Comparison of ENCODE assay signal across 16 cellular contexts in genomic region chr16:29030086-29030840, GRCh38. TPM values are rescaled to one million over a fixed set of nuclear protein-coding genes. Genes with fewer than 3 reads are reported as not detected.
DNase-seq lines count a peak whose midpoint lies in the region; ATAC-seq and TF ChIP-seq lines count a peak whose summit lies in the region.
"Had no signal": no experiment of that assay in that cellular context is flagged by ENCODE, and none has a peak within 500 bp of the region (broad histone marks: within the 10 kb centered on the region; RNA-seq: fewer than 3 reads in every experiment).

No MANE protein-coding gene starts in this region.

- no peak overlapping the region for H3K4me3 Mint-ChIP-seq in activated CD4-positive, alpha-beta T cell treated with anti-CD3 and anti-CD28 coated beads, Interleukin-2, amount 10 ng/mL, durations not matched to agents 24 days and 14 days
- no peak overlapping the region for H3K4me3 Mint-ChIP-seq in CD4-positive, CD25-positive, alpha-beta regulatory T cell
- H3K4me3 Mint-ChIP-seq in activated T-helper 1 cell treated with anti-CD3 and anti-CD28 coated beads, Interleukin-12 subunit alpha, Interleukin-12 subunit beta, Interleukin-2, Interleukin-4 antibody, amounts not matched to agents 30 ng/mL and 10 ng/mL and 1 ng/mL, durations not matched to agents 14 hours and 24 hours and 36 hours: no peak overlapping the region
- H3K4me3 Mint-ChIP-seq: dendritic cell treated with granulocyte-macrophage colony-stimulating factor and Interleukin-4, amounts not matched to agents 40 ng/mL and 50 ng/mL, for 4 days had no signal

- peaks cover 16% of the 10 kb centered on the region for H3K4me1 ChIP-seq in CD4-positive, CD25-positive, alpha-beta regulatory T cell (ENCODE audit: control insufficient read depth, insufficient read depth, low read length, poor library complexity, severe bottlenecking)
- peaks cover 13% of the 10 kb centered on the region for H3K4me1 ChIP-seq in osteoblast (ENCODE audit: insufficient read depth, low read length)
- H3K4me1 ChIP-seq in gastrocnemius medialis: no peaks in the 10 kb centered on the region

- H3K27ac ChIP-seq in CD4-positive, CD25-positive, alpha-beta regulatory T cell (ENCODE audit: insufficient read depth, low read length, poor library complexity, severe bottlenecking): no peak overlapping the region
- H3K27ac ChIP-seq in osteoblast (ENCODE audit: low read depth, low read length): no peak overlapping the region
- no peak overlapping the region for H3K27ac ChIP-seq in gastrocnemius medialis
- H3K27ac ChIP-seq: VCaP had no signal

- in situ Hi-C loops in gastrocnemius medialis (cut with MboI; ENCODE audit: low sequenced_read_pairs in 4 of 4): no loop called here

- no peaks in the 10 kb centered on the region for H3K9me3 ChIP-seq in CD4-positive, CD25-positive, alpha-beta regulatory T cell (ENCODE audit: control insufficient read depth in 2 of 2, low read length in 2 of 2)
- H3K9me3 ChIP-seq in osteoblast (ENCODE audit: low read depth, low read length) (no peaks in the 10 kb centered on the region), gastrocnemius medialis (no peaks in the 10 kb centered on the region)
- H3K9me3 ChIP-seq: SJSA1 had no signal

- H4K20me1 ChIP-seq in osteoblast (ENCODE audit: insufficient read depth, low read length): no peaks in the 10 kb centered on the region

- peaks cover 23% of the 10 kb centered on the region for H3K4me1 Mint-ChIP-seq in activated CD4-positive, alpha-beta T cell treated with anti-CD3 and anti-CD28 coated beads, Interleukin-2, amount 10 ng/mL, durations not matched to agents 24 days and 14 days
- peaks cover 0 to 28% (median 12%) of the 10 kb centered on the region in 4 donors for H3K4me1 Mint-ChIP-seq in CD4-positive, CD25-positive, alpha-beta regulatory T cell
- peaks cover 33% of the 10 kb centered on the region for H3K4me1 Mint-ChIP-seq in activated T-helper 1 cell treated with anti-CD3 and anti-CD28 coated beads, Interleukin-12 subunit alpha, Interleukin-12 subunit beta, Interleukin-2, Interleukin-4 antibody, amounts not matched to agents 30 ng/mL and 10 ng/mL and 1 ng/mL, durations not matched to agents 14 hours and 24 hours and 36 hours (ENCODE audit: low read depth)

- no peaks in the 10 kb centered on the region for H3K79me2 ChIP-seq in osteoblast (ENCODE audit: insufficient read depth, low read length)

- no peak overlapping the region for H2AFZ ChIP-seq in osteoblast (ENCODE audit: low read length)

- H3K4me2 ChIP-seq in osteoblast (ENCODE audit: insufficient read depth, low read length): no peak overlapping the region

- TF ChIP-seq CTCF in osteoblast (IDR thresholded peaks at IDR 0.05; ENCODE audit: extremely low read depth, low read depth, low read length): no peak
- no peak for TF ChIP-seq CTCF in gastrocnemius medialis (IDR thresholded peaks at IDR 0.05 in 4 of 5, conservative IDR thresholded peaks at IDR 0.05 in 1 of 5)

- TF ChIP-seq POLR2A in gastrocnemius medialis (IDR thresholded peaks at IDR 0.05): no peak

- peak overlapping the region; percentile 70 for H3K27ac Mint-ChIP-seq in activated CD4-positive, alpha-beta T cell treated with anti-CD3 and anti-CD28 coated beads, Interleukin-2, amount 10 ng/mL, durations not matched to agents 24 days and 14 days
- peak overlapping the region in 2 of 3 donors; percentile 20 to 38 for H3K27ac Mint-ChIP-seq in CD4-positive, CD25-positive, alpha-beta regulatory T cell
- peak overlapping the region; percentile 79 for H3K27ac Mint-ChIP-seq in activated T-helper 1 cell treated with anti-CD3 and anti-CD28 coated beads, Interleukin-12 subunit alpha, Interleukin-12 subunit beta, Interleukin-2, Interleukin-4 antibody, amounts not matched to agents 30 ng/mL and 10 ng/mL and 1 ng/mL, durations not matched to agents 14 hours and 24 hours and 36 hours
- H3K27ac Mint-ChIP-seq: dendritic cell treated with granulocyte-macrophage colony-stimulating factor and Interleukin-4, amounts not matched to agents 40 ng/mL and 50 ng/mL, for 4 days had no signal

- intact Hi-C loops in activated CD4-positive, alpha-beta T cell treated with anti-CD3 and anti-CD28 coated beads, Interleukin-2, amount 10 ng/mL, durations not matched to agents 24 days and 14 days (cut with micrococcal nuclease): no loop called here
- intact Hi-C loops in activated T-helper 1 cell treated with anti-CD3 and anti-CD28 coated beads, Interleukin-12 subunit alpha, Interleukin-12 subunit beta, Interleukin-2, Interleukin-4 antibody, amounts not matched to agents 30 ng/mL and 10 ng/mL and 1 ng/mL, durations not matched to agents 14 hours and 24 hours and 36 hours (cut with micrococcal nuclease): no loop called here
- intact Hi-C loops in gastrocnemius medialis (cut with DNase I; ENCODE audit: low total_unique reads): no loop called here

- H3K36me3 ChIP-seq in CD4-positive, CD25-positive, alpha-beta regulatory T cell (ENCODE audit: control insufficient read depth, insufficient read depth, low read length): no peaks in the 10 kb centered on the region
- H3K36me3 ChIP-seq in osteoblast (ENCODE audit: insufficient read depth, low read length) (no peaks in the 10 kb centered on the region), gastrocnemius medialis (no peaks in the 10 kb centered on the region)
- H3K36me3 ChIP-seq: SJSA1 had no signal

- peaks cover 2% of the 10 kb centered on the region for H3K36me3 Mint-ChIP-seq in activated CD4-positive, alpha-beta T cell treated with anti-CD3 and anti-CD28 coated beads, Interleukin-2, amount 10 ng/mL, durations not matched to agents 24 days and 14 days (ENCODE audit: low read depth)
- H3K36me3 Mint-ChIP-seq in CD4-positive, CD25-positive, alpha-beta regulatory T cell: no peaks in the 10 kb centered on the region
- no peaks in the 10 kb centered on the region for H3K36me3 Mint-ChIP-seq in activated T-helper 1 cell treated with anti-CD3 and anti-CD28 coated beads, Interleukin-12 subunit alpha, Interleukin-12 subunit beta, Interleukin-2, Interleukin-4 antibody, amounts not matched to agents 30 ng/mL and 10 ng/mL and 1 ng/mL, durations not matched to agents 14 hours and 24 hours and 36 hours (ENCODE audit: low read depth)

- no peaks in the 10 kb centered on the region for H3K27me3 Mint-ChIP-seq in activated CD4-positive, alpha-beta T cell treated with anti-CD3 and anti-CD28 coated beads, Interleukin-2, amount 10 ng/mL, durations not matched to agents 24 days and 14 days
- no peaks in the 10 kb centered on the region for H3K27me3 Mint-ChIP-seq in CD4-positive, CD25-positive, alpha-beta regulatory T cell
- peaks cover 2% of the 10 kb centered on the region for H3K27me3 Mint-ChIP-seq in activated T-helper 1 cell treated with anti-CD3 and anti-CD28 coated beads, Interleukin-12 subunit alpha, Interleukin-12 subunit beta, Interleukin-2, Interleukin-4 antibody, amounts not matched to agents 30 ng/mL and 10 ng/mL and 1 ng/mL, durations not matched to agents 14 hours and 24 hours and 36 hours (ENCODE audit: insufficient read depth)

- ATAC-seq in CD4-positive, CD25-positive, alpha-beta regulatory T cell (ENCODE audit: low read depth in 2 of 2): no peak
- ATAC-seq in gastrocnemius medialis: no peak

- H3K9me3 Mint-ChIP-seq in activated CD4-positive, alpha-beta T cell treated with anti-CD3 and anti-CD28 coated beads, Interleukin-2, amount 10 ng/mL, durations not matched to agents 24 days and 14 days: no peaks in the 10 kb centered on the region
- H3K9me3 Mint-ChIP-seq in CD4-positive, CD25-positive, alpha-beta regulatory T cell: no peaks in the 10 kb centered on the region
- H3K9me3 Mint-ChIP-seq in activated T-helper 1 cell treated with anti-CD3 and anti-CD28 coated beads, Interleukin-12 subunit alpha, Interleukin-12 subunit beta, Interleukin-2, Interleukin-4 antibody, amounts not matched to agents 30 ng/mL and 10 ng/mL and 1 ng/mL, durations not matched to agents 14 hours and 24 hours and 36 hours: no peaks in the 10 kb centered on the region
- H3K9me3 Mint-ChIP-seq: dendritic cell treated with granulocyte-macrophage colony-stimulating factor and Interleukin-4, amounts not matched to agents 40 ng/mL and 50 ng/mL, for 4 days had no signal

- peak; percentile 48 for DNase-seq in activated CD4-positive, alpha-beta T cell treated with anti-CD3 and anti-CD28 coated beads, Interleukin-2, amount 10 ng/mL, durations not matched to agents 24 days and 14 days
- DNase-seq in activated CD4-positive, alpha-beta T cell treated with anti-CD3 and anti-CD28 coated beads, Interleukin-2, amount 50 U/mL, for 1 hour: no peak
- no peak for DNase-seq in CD4-positive, CD25-positive, alpha-beta regulatory T cell
- DNase-seq in activated T-helper 1 cell treated with anti-CD3 and anti-CD28 coated beads, Interleukin-12 subunit alpha, Interleukin-12 subunit beta, Interleukin-2, Interleukin-4 antibody, amounts not matched to agents 30 ng/mL and 10 ng/mL and 1 ng/mL, durations not matched to agents 14 hours and 24 hours and 36 hours (ENCODE audit: low spot score): no peak
- DNase-seq in osteoblast (ENCODE audit: insufficient read length, low spot score, missing footprints): peak; percentile 8
- no peak for DNase-seq in stimulated activated naive CD4-positive, alpha-beta T cell treated with Interleukin-2 at 50 U/mL for 16 hours (lab: John Stamatoyannopoulos, UW)
- no peak for DNase-seq in gastrocnemius medialis
- DNase-seq in NCI-H2081 treated with DMSO at 0.1 percent for 48 hours (lab: John Stamatoyannopoulos, UW): no peak
- DNase-seq: activated gamma-delta T cell, NCI-H510A treated with DMSO at 0.1 percent for 48 hours, small intestine, trophoblast cell had no signal

- H3K27me3 ChIP-seq in CD4-positive, CD25-positive, alpha-beta regulatory T cell (ENCODE audit: control insufficient read depth, insufficient read depth, low read length): no peaks in the 10 kb centered on the region
- no peaks in the 10 kb centered on the region for H3K27me3 ChIP-seq in osteoblast (ENCODE audit: insufficient read depth, low read length)
- H3K27me3 ChIP-seq in gastrocnemius medialis: peaks cover 0 to 3% (median 0%) of the 10 kb centered on the region in 3 donors
- H3K27me3 ChIP-seq: SJSA1 had no signal

- no peak overlapping the region for H3K4me3 ChIP-seq in CD4-positive, CD25-positive, alpha-beta regulatory T cell (ENCODE audit: low read depth, low read length)
- H3K4me3 ChIP-seq in osteoblast (ENCODE audit: insufficient read depth, low read length): no peak overlapping the region
- no peak overlapping the region for H3K4me3 ChIP-seq in gastrocnemius medialis
- H3K4me3 ChIP-seq: lung, SJSA1 had no signal

RNA-seq across cellular contexts. Expression of gene LAT, which starts 45.4 kb away (rescaled TPM):
- total RNA-seq in activated CD4-positive, alpha-beta T cell treated with anti-CD3 and anti-CD28 coated beads, Interleukin-2, amount 10 ng/mL, durations not matched to agents 24 days and 14 days: 228 and 238 TPM in 2 replicates
- 282 TPM for total RNA-seq in CD4-positive, CD25-positive, alpha-beta regulatory T cell
- polyA plus RNA-seq in CD4-positive, CD25-positive, alpha-beta regulatory T cell: 100 to 1,000 TPM; 287 to 429 (median 317) TPM
- total RNA-seq in activated T-helper 1 cell treated with anti-CD3 and anti-CD28 coated beads, Interleukin-12 subunit alpha, Interleukin-12 subunit beta, Interleukin-2, Interleukin-4 antibody, amounts not matched to agents 30 ng/mL and 10 ng/mL and 1 ng/mL, durations not matched to agents 14 hours and 24 hours and 36 hours: 230 and 234 TPM in 2 replicates
- total RNA-seq in osteoblast: 1.2 and 1.4 TPM in 2 replicates
- total RNA-seq in gastrocnemius medialis: under 1 TPM in 2 of 4 donors, not detected in 2; 0.31 to 0.49 TPM

RNA-seq across cellular contexts. Expression of gene SPNS1, which starts 55.7 kb away (rescaled TPM):
- total RNA-seq in activated CD4-positive, alpha-beta T cell treated with anti-CD3 and anti-CD28 coated beads, Interleukin-2, amount 10 ng/mL, durations not matched to agents 24 days and 14 days: 21.2 and 23.1 TPM in 2 replicates
- total RNA-seq in CD4-positive, CD25-positive, alpha-beta regulatory T cell: 24.5 TPM
- 10 to 100 TPM; 22.3 to 32.9 (median 25.2) TPM for polyA plus RNA-seq in CD4-positive, CD25-positive, alpha-beta regulatory T cell
- 21.2 and 26.9 TPM in 2 replicates for total RNA-seq in activated T-helper 1 cell treated with anti-CD3 and anti-CD28 coated beads, Interleukin-12 subunit alpha, Interleukin-12 subunit beta, Interleukin-2, Interleukin-4 antibody, amounts not matched to agents 30 ng/mL and 10 ng/mL and 1 ng/mL, durations not matched to agents 14 hours and 24 hours and 36 hours
- total RNA-seq in osteoblast: 50.7 and 51.9 TPM in 2 replicates
- total RNA-seq in gastrocnemius medialis: 10 to 100 TPM; 12.7 to 26.0 (median 23.4) TPM

Comparison
In these comparisons a context has a peak if more than half of its experiments do, and no peak if none do; other contexts are left out.
1. DNase-seq: peak in activated CD4-positive, alpha-beta T cell treated with anti-CD3 and anti-CD28 coated beads, Interleukin-2, amount 10 ng/mL, durations not matched to agents 24 days and 14 days (single experiment) and osteoblast (single experiment); none in activated CD4-positive, alpha-beta T cell treated with anti-CD3 and anti-CD28 coated beads, Interleukin-2, amount 50 U/mL, for 1 hour (single experiment), CD4-positive, CD25-positive, alpha-beta regulatory T cell (0 of 3), activated T-helper 1 cell treated with anti-CD3 and anti-CD28 coated beads, Interleukin-12 subunit alpha, Interleukin-12 subunit beta, Interleukin-2, Interleukin-4 antibody, amounts not matched to agents 30 ng/mL and 10 ng/mL and 1 ng/mL, durations not matched to agents 14 hours and 24 hours and 36 hours (single experiment), stimulated activated naive CD4-positive, alpha-beta T cell treated with Interleukin-2 at 50 U/mL for 16 hours (single experiment), gastrocnemius medialis (0 of 2) and NCI-H2081 treated with DMSO at 0.1 percent for 48 hours (single experiment).
2. H3K27ac Mint-ChIP-seq: peak in every context shown above with its lines; median percentile 79 in activated T-helper 1 cell treated with anti-CD3 and anti-CD28 coated beads, Interleukin-12 subunit alpha, Interleukin-12 subunit beta, Interleukin-2, Interleukin-4 antibody, amounts not matched to agents 30 ng/mL and 10 ng/mL and 1 ng/mL, durations not matched to agents 14 hours and 24 hours and 36 hours; 70 in activated CD4-positive, alpha-beta T cell treated with anti-CD3 and anti-CD28 coated beads, Interleukin-2, amount 10 ng/mL, durations not matched to agents 24 days and 14 days; 29 in CD4-positive, CD25-positive, alpha-beta regulatory T cell.
3. RNA of gene LAT, which starts 45.4 kb away (total RNA-seq): 282 TPM in CD4-positive, CD25-positive, alpha-beta regulatory T cell (single experiment), 230 to 234 TPM in activated T-helper 1 cell treated with anti-CD3 and anti-CD28 coated beads, Interleukin-12 subunit alpha, Interleukin-12 subunit beta, Interleukin-2, Interleukin-4 antibody, amounts not matched to agents 30 ng/mL and 10 ng/mL and 1 ng/mL, durations not matched to agents 14 hours and 24 hours and 36 hours and 228 to 238 TPM in activated CD4-positive, alpha-beta T cell treated with anti-CD3 and anti-CD28 coated beads, Interleukin-2, amount 10 ng/mL, durations not matched to agents 24 days and 14 days; 1.2 to 1.4 TPM in osteoblast and 0.31 to 0.49 TPM in gastrocnemius medialis; every median in the first group is over 10 times any median in the second.